20 cellular contexts compared by ENCODE assay signal in genomic region chr2:8558096-8558495, GRCh38.
DNase-seq lines count a peak whose midpoint lies in the region; ATAC-seq and TF ChIP-seq lines count a peak whose summit lies in the region.
"Had no signal": no experiment of that assay in that cellular context is flagged by ENCODE, and none has a peak within 500 bp of the region (broad histone marks: within the 10 kb centered on the region; RNA-seq: fewer than 3 reads in every experiment).

No MANE protein-coding gene starts in this region.

- H3K18ac ChIP-seq in trophoblast cell (ENCODE audit: low read length) = no peak overlapping the region

- no peaks in the 10 kb centered on the region for H3K79me2 ChIP-seq in trophoblast cell (ENCODE audit: control insufficient read depth, insufficient read depth, low read length, poor library complexity)

- H3K4me2 ChIP-seq in trophoblast cell (ENCODE audit: low read length) = no peak overlapping the region
- H3K4me2 ChIP-seq: KMS-11, PC-9 had no signal

- H3K14ac ChIP-seq in trophoblast cell (ENCODE audit: low read length) = no peak overlapping the region

- no peak overlapping the region for H3K9ac ChIP-seq in trophoblast cell (ENCODE audit: low read length)
- H3K9ac ChIP-seq: KMS-11 had no signal

- H3K27me3 ChIP-seq in left ventricle myocardium inferior (ENCODE audit: low read depth) (no peaks in the 10 kb centered on the region), trophoblast cell (ENCODE audit: insufficient read depth, low read length) (no peaks in the 10 kb centered on the region)
- H3K27me3 ChIP-seq: BE2C had no signal

- no peak overlapping the region for H3K23ac ChIP-seq in trophoblast cell (ENCODE audit: low read length)

- no peaks in the 10 kb centered on the region for H3K79me1 ChIP-seq in trophoblast cell (ENCODE audit: low read length)

- intact Hi-C loops in left ventricle myocardium inferior (cut with micrococcal nuclease) = no loop called here
- intact Hi-C loops in left cardiac atrium (cut with DNase I) = no loop called here

- H3K9me3 ChIP-seq in left ventricle myocardium inferior (replicated peaks) (peaks cover 44% of the 10 kb centered on the region), trophoblast cell (ENCODE audit: insufficient read depth, low read depth, low read length) (peaks cover 5% of the 10 kb centered on the region)
- H3K9me3 ChIP-seq: BE2C had no signal

- H3K27ac Mint-ChIP-seq in activated CD8-positive, alpha-beta memory T cell treated with anti-CD3 and anti-CD28 coated beads, Interleukin-2, amount 10 ng/mL, durations not matched to agents 7 days and 5 days = no peak overlapping the region
- H3K27ac Mint-ChIP-seq in WTC11 = no peak overlapping the region
- H3K27ac Mint-ChIP-seq: CD4-positive, CD25-positive, alpha-beta regulatory T cell; H9 had no signal

- H4K12ac ChIP-seq in trophoblast cell (ENCODE audit: low read depth, low read length) = no peak overlapping the region

- CTCF ChIA-PET in activated CD8-positive, alpha-beta memory T cell treated with anti-CD3 and anti-CD28 coated beads, Interleukin-2, amount 10 ng/mL, durations not matched to agents 7 days and 5 days (lab: Charles Lee) = interaction anchor here (1.2 kb wide), 1 partner anchor 10 kb away, joined by 3 read pairs; no protein-coding TSS in a partner anchor
- CTCF ChIA-PET in WTC11 (lab: Charles Lee) = no interaction called here

- WGBS in trophoblast cell (ENCODE audit: extremely low coverage, insufficient coverage, insufficient read length) = no CpG with 5 or more reads among the region's 3 CpGs

- H2BK12ac ChIP-seq in trophoblast cell (ENCODE audit: low read length) = no peak overlapping the region

- ATAC-seq in activated CD8-positive, alpha-beta memory T cell treated with anti-CD3 and anti-CD28 coated beads, Interleukin-2, amount 10 ng/mL, durations not matched to agents 7 days and 5 days = no peak
- ATAC-seq in left cardiac atrium (no peak), GM21447 (IDR thresholded peaks at IDR 0.05; ENCODE audit: unreplicated experiment) (no peak), WTC11 (no peak)

- POLR2A ChIA-PET in WTC11 (lab: Charles Lee) = no interaction called here

- H3K4me1 ChIP-seq in left ventricle myocardium inferior = no peaks in the 10 kb centered on the region
- no peaks in the 10 kb centered on the region for H3K4me1 ChIP-seq in trophoblast cell (ENCODE audit: control insufficient read depth in 1 of 2, insufficient read depth in 2 of 2, low read length in 2 of 2)
- H3K4me1 ChIP-seq: BE2C had no signal

- H3K27me3 Mint-ChIP-seq in activated CD8-positive, alpha-beta memory T cell treated with anti-CD3 and anti-CD28 coated beads, Interleukin-2, amount 10 ng/mL, durations not matched to agents 7 days and 5 days = no peaks in the 10 kb centered on the region
- no peaks in the 10 kb centered on the region; the same call in 1 of the 2 replicates for H3K27me3 Mint-ChIP-seq in WTC11 (ENCODE audit: low read depth)

- H2AFZ ChIP-seq in trophoblast cell (ENCODE audit: insufficient read depth, low read length, poor library complexity) = no peak overlapping the region
- H2AFZ ChIP-seq: PC-9 had no signal

- H3K4me3 ChIP-seq in left ventricle myocardium inferior (no peak overlapping the region), trophoblast cell (ENCODE audit: low read depth, low read length) (peak overlapping the region; percentile 12)
- H3K4me3 ChIP-seq: PC-9 had no signal

- DNase-seq in activated CD8-positive, alpha-beta memory T cell treated with anti-CD3 and anti-CD28 coated beads for 24 hours = peak; percentile 42
- no peak for DNase-seq in activated CD8-positive, alpha-beta memory T cell treated with anti-CD3 and anti-CD28 coated beads, Interleukin-2, amount 10 ng/mL, durations not matched to agents 7 days and 5 days
- DNase-seq in left ventricle myocardium inferior (peak; percentile 7), left cardiac atrium (no peak), trophoblast cell (no peak), WTC11 (ENCODE audit: low spot score) (no peak), NCI-H2081 (lab: John Stamatoyannopoulos, UW) (no peak)
- DNase-seq: BE2C; CD4-positive, CD25-positive, alpha-beta regulatory T cell; COR-L47; DMS 273 treated with DMSO at 0.1 percent for 48 hours; GDM1; H9; MV-4-11; NCI-H187 treated with DMSO at 0.1 percent for 48 hours; NCI-H345; NCI-H524 treated with DMSO at 0.1 percent for 48 hours; PC-9 had no signal

- H3K27ac ChIP-seq in left ventricle myocardium inferior (replicated peaks) (no peak overlapping the region), trophoblast cell (ENCODE audit: low read depth, low read length) (no peak overlapping the region)
- H3K27ac ChIP-seq: KMS-11, PC-9 had no signal

- H2AK5ac ChIP-seq in trophoblast cell (ENCODE audit: low read length) = no peak overlapping the region

- no peak overlapping the region for H4K91ac ChIP-seq in trophoblast cell (ENCODE audit: low read depth, low read length)

- no peak overlapping the region for H2BK120ac ChIP-seq in trophoblast cell (ENCODE audit: insufficient read depth, low read length, poor library complexity)

- no peak overlapping the region for H3K4ac ChIP-seq in trophoblast cell (ENCODE audit: low read depth, low read length)

- no peak overlapping the region for H2BK5ac ChIP-seq in trophoblast cell (ENCODE audit: low read depth, low read length, poor library complexity)

- H3K4me3 Mint-ChIP-seq in activated CD8-positive, alpha-beta memory T cell treated with anti-CD3 and anti-CD28 coated beads, Interleukin-2, amount 10 ng/mL, durations not matched to agents 7 days and 5 days = no peak overlapping the region
- H3K4me3 Mint-ChIP-seq in WTC11 = no peak overlapping the region
- H3K4me3 Mint-ChIP-seq: H9 had no signal

- peaks cover 24% of the 10 kb centered on the region for H3K36me3 Mint-ChIP-seq in activated CD8-positive, alpha-beta memory T cell treated with anti-CD3 and anti-CD28 coated beads, Interleukin-2, amount 10 ng/mL, durations not matched to agents 7 days and 5 days
- peaks cover 29% of the 10 kb centered on the region for H3K36me3 Mint-ChIP-seq in WTC11
- H3K36me3 Mint-ChIP-seq: CD4-positive, CD25-positive, alpha-beta regulatory T cell had no signal

- TF ChIP-seq CTCF in left ventricle myocardium inferior (IDR thresholded peaks at IDR 0.05; ENCODE audit: borderline replicate concordance) (no peak), WTC11 (IDR thresholded peaks at IDR 0.05) (no peak)

- H3K4me1 Mint-ChIP-seq in activated CD8-positive, alpha-beta memory T cell treated with anti-CD3 and anti-CD28 coated beads, Interleukin-2, amount 10 ng/mL, durations not matched to agents 7 days and 5 days = peaks cover 6% of the 10 kb centered on the region
- no peaks in the 10 kb centered on the region for H3K4me1 Mint-ChIP-seq in WTC11
- H3K4me1 Mint-ChIP-seq: CD4-positive, CD25-positive, alpha-beta regulatory T cell; H9 had no signal

- no peak overlapping the region for H4K8ac ChIP-seq in trophoblast cell (ENCODE audit: low read depth, low read length)

- no peaks in the 10 kb centered on the region for H3K36me3 ChIP-seq in left ventricle myocardium inferior
- no peaks in the 10 kb centered on the region for H3K36me3 ChIP-seq in trophoblast cell (ENCODE audit: control insufficient read depth in 1 of 2, insufficient read depth in 2 of 2, low read length in 2 of 2)
- H3K36me3 ChIP-seq: BE2C had no signal

- H3K9me3 Mint-ChIP-seq in activated CD8-positive, alpha-beta memory T cell treated with anti-CD3 and anti-CD28 coated beads, Interleukin-2, amount 10 ng/mL, durations not matched to agents 7 days and 5 days (ENCODE audit: low read depth) = peaks cover 3% of the 10 kb centered on the region
- H3K9me3 Mint-ChIP-seq in WTC11 = peaks cover 44% of the 10 kb centered on the region

TF ChIP-seq in WTC11, 78 proteins besides CTCF, POLR2A, EP300 and RAD21:
- no peak for TF ChIP-seq ESRRA (CRISPR knock-in tag; IDR thresholded peaks at IDR 0.05; ENCODE audit: borderline replicate concordance)
- TF ChIP-seq, protein P1, sequence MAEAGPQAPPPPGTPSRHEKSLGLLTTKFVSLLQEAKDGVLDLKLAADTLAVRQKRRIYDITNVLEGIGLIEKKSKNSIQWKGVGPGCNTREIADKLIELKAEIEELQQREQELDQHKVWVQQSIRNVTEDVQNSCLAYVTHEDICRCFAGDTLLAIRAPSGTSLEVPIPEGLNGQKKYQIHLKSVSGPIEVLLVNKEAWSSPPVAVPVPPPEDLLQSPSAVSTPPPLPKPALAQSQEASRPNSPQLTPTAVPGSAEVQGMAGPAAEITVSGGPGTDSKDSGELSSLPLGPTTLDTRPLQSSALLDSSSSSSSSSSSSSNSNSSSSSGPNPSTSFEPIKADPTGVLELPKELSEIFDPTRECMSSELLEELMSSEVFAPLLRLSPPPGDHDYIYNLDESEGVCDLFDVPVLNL (CRISPR knock-in tag; IDR thresholded peaks at IDR 0.05; ENCODE audit: borderline replicate concordance, low read depth) = no peak
- TF ChIP-seq PRRX2 (CRISPR knock-in tag; IDR thresholded peaks at IDR 0.05) = no peak
- no peak for TF ChIP-seq RORB (CRISPR knock-in tag; IDR thresholded peaks at IDR 0.05)
- TF ChIP-seq, protein P2, sequence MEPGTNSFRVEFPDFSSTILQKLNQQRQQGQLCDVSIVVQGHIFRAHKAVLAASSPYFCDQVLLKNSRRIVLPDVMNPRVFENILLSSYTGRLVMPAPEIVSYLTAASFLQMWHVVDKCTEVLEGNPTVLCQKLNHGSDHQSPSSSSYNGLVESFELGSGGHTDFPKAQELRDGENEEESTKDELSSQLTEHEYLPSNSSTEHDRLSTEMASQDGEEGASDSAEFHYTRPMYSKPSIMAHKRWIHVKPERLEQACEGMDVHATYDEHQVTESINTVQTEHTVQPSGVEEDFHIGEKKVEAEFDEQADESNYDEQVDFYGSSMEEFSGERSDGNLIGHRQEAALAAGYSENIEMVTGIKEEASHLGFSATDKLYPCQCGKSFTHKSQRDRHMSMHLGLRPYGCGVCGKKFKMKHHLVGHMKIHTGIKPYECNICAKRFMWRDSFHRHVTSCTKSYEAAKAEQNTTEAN (CRISPR knock-in tag; IDR thresholded peaks at IDR 0.05) = no peak
- TF ChIP-seq FOXK1 (CRISPR knock-in tag; IDR thresholded peaks at IDR 0.05) = no peak
- no peak for TF ChIP-seq SP1 (CRISPR knock-in tag; conservative IDR thresholded peaks at IDR 0.05)
- TF ChIP-seq GRHL2 (CRISPR knock-in tag; IDR thresholded peaks at IDR 0.05; ENCODE audit: insufficient replicate concordance, severe bottlenecking) = no peak
- TF ChIP-seq MYBL2 (CRISPR knock-in tag; IDR thresholded peaks at IDR 0.05) = no peak
- no peak for TF ChIP-seq NFYB (CRISPR knock-in tag; conservative IDR thresholded peaks at IDR 0.05; ENCODE audit: low read depth)
- no peak for TF ChIP-seq RELA (CRISPR knock-in tag; IDR thresholded peaks at IDR 0.05; ENCODE audit: borderline replicate concordance)

Comparison
In these comparisons a context has a peak if more than half of its experiments do, and no peak if none do; other contexts are left out.
1. DNase-seq: peak in activated CD8-positive, alpha-beta memory T cell treated with anti-CD3 and anti-CD28 coated beads for 24 hours (single experiment) and left ventricle myocardium inferior (single experiment); none in activated CD8-positive, alpha-beta memory T cell treated with anti-CD3 and anti-CD28 coated beads, Interleukin-2, amount 10 ng/mL, durations not matched to agents 7 days and 5 days (single experiment), left cardiac atrium (single experiment), trophoblast cell (0 of 2), WTC11 (single experiment) and NCI-H2081 (0 of 2).